Comparison of ENCODE assay signal across 8 cellular contexts in the genomic region with DNA sequence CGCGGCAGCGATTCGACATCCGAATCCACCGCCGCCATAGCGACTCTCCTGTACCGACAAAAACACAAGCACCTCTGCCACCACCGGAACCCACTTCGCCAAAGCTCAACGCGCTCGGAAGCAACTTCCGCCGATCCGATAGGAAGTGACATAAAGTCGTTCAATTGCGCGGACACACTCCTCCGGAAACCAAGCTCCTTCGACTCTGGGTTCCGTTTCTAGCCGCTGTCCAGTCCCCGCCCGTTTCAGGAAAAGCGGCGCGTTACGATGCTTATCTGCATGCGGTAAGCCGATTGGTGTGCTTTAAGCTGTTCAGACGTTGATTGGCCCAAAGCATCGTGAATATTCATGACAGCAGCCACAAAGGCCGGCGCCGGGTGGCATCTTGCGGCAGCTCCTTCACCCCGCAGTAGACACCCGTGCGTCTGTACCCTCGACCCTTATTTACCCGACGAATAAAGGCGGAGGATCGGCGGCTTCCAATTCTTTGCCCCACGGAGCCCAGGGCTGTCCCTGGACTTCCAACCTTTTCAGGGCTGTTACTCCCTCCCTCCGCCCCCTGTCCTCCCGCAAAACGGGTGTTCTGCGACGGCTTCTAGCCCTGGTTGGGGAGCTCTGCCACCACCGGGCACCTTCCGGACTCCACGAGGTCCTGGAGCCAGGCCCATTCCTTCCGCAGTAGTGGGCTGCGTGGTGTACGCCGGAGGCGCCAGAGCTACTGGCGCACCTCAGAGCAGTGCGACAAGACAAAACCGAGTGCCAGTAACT. TPM values are rescaled to one million over a fixed set of nuclear protein-coding genes. Genes with fewer than 3 reads are reported as not detected.
DNase-seq lines count a peak whose midpoint lies in the region; ATAC-seq and TF ChIP-seq lines count a peak whose summit lies in the region.

A gene with protein sequence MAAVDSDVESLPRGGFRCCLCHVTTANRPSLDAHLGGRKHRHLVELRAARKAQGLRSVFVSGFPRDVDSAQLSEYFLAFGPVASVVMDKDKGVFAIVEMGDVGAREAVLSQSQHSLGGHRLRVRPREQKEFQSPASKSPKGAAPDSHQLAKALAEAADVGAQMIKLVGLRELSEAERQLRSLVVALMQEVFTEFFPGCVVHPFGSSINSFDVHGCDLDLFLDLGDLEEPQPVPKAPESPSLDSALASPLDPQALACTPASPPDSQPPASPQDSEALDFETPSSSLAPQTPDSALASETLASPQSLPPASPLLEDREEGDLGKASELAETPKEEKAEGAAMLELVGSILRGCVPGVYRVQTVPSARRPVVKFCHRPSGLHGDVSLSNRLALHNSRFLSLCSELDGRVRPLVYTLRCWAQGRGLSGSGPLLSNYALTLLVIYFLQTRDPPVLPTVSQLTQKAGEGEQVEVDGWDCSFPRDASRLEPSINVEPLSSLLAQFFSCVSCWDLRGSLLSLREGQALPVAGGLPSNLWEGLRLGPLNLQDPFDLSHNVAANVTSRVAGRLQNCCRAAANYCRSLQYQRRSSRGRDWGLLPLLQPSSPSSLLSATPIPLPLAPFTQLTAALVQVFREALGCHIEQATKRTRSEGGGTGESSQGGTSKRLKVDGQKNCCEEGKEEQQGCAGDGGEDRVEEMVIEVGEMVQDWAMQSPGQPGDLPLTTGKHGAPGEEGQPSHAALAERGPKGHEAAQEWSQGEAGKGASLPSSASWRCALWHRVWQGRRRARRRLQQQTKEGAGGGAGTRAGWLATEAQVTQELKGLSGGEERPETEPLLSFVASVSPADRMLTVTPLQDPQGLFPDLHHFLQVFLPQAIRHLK (minus strand): TSS at position 76 of the 768 bp plus-strand sequence. CDS start 38 bp downstream, at position 38.

- peaks cover 57% of the 10 kb centered on the region for H3K4me1 Mint-ChIP-seq in activated naive CD4-positive, alpha-beta T cell treated with anti-CD3 and anti-CD28 coated beads, Interleukin-2, amount 50 U/mL, for 24 hours

- ATAC-seq in HG02588 (IDR thresholded peaks at IDR 0.05; ENCODE audit: unreplicated experiment) (peak; percentile 82), SK-N-SH treated with all-trans-retinoic acid at 6 μM for 48 hours (peak; percentile 94)

- H3K36me3 ChIP-seq in GM06990 (ENCODE audit: control insufficient read depth, insufficient read depth, low read length) (peaks cover 33% of the 10 kb centered on the region), testis (ENCODE audit: low read depth, missing control alignments) (no peaks in the 10 kb centered on the region)

- H3K27ac Mint-ChIP-seq in activated naive CD4-positive, alpha-beta T cell treated with anti-CD3 and anti-CD28 coated beads, Interleukin-2, amount 50 U/mL, for 24 hours, result peak within 1 kb of the TSS; percentile 94

- intact Hi-C loops in testis (cut with DNase I; ENCODE audit: low total_unique reads), result no loop called here

- H3K4me1 ChIP-seq in testis, result peaks cover 21% of the 10 kb centered on the region

- DNase-seq in GM06990 (ENCODE audit: extremely low read depth, insufficient read length) (peak; percentile 95), NCI-H1092 (lab: John Stamatoyannopoulos, UW) (peak; percentile 100), glomerular endothelial cell (ENCODE audit: extremely low read depth, low read depth, low spot score) (peak; percentile 98), occipital lobe (lab: John Stamatoyannopoulos, UW) (peak; percentile 98), testis (peak; percentile 99)

- peak within 1 kb of the TSS; percentile 96 for H3K4me3 Mint-ChIP-seq in activated naive CD4-positive, alpha-beta T cell treated with anti-CD3 and anti-CD28 coated beads, Interleukin-2, amount 50 U/mL, for 24 hours

- peaks cover 10% of the 10 kb centered on the region for H3K36me3 Mint-ChIP-seq in activated naive CD4-positive, alpha-beta T cell treated with anti-CD3 and anti-CD28 coated beads, Interleukin-2, amount 50 U/mL, for 24 hours

- TF ChIP-seq CTCF in GM06990 (IDR thresholded peaks at IDR 0.05; ENCODE audit: insufficient read depth, low read length, poor library complexity, severe bottlenecking) (peak; percentile 1), testis (IDR thresholded peaks at IDR 0.05) (no peak)

- peak; percentile 54 for TF ChIP-seq POLR2A in testis (IDR thresholded peaks at IDR 0.05)

- WGBS in testis, 2 donors, result 0 to 1% methylated on average over 24 to 64 of the region's 64 CpGs

- H3K4me3 ChIP-seq in GM06990 (replicated peaks; ENCODE audit: low read depth, low read length), result peak within 1 kb of the TSS; percentile 90
- H3K4me3 ChIP-seq in testis, result peak within 1 kb of the TSS; percentile 75 to 89

- no peaks in the 10 kb centered on the region for H3K9me3 ChIP-seq in testis

- no peaks in the 10 kb centered on the region for H3K27me3 ChIP-seq in GM06990 (replicated peaks; ENCODE audit: control insufficient read depth, insufficient read depth, low read length)
- no peaks in the 10 kb centered on the region for H3K27me3 ChIP-seq in testis

- no peaks in the 10 kb centered on the region for H3K9me3 Mint-ChIP-seq in activated naive CD4-positive, alpha-beta T cell treated with anti-CD3 and anti-CD28 coated beads, Interleukin-2, amount 50 U/mL, for 24 hours

- no peaks in the 10 kb centered on the region for H3K27me3 Mint-ChIP-seq in activated naive CD4-positive, alpha-beta T cell treated with anti-CD3 and anti-CD28 coated beads, Interleukin-2, amount 50 U/mL, for 24 hours

- peak within 1 kb of the TSS; percentile 87 to 92 for H3K27ac ChIP-seq in testis

TF ChIP-seq in SK-N-SH treated with all-trans-retinoic acid at 6 μM for 48 hours, 23 proteins besides CTCF, POLR2A, EP300 and RAD21:
- TF ChIP-seq ZNF70 (CRISPR knock-in tag; IDR thresholded peaks at IDR 0.05) (0 out of 2 replicates have a peak, but pooled peaks have one; percentile 26), ZFP3 (CRISPR knock-in tag; IDR thresholded peaks at IDR 0.05) (peak; percentile 56; the same call in 1 of the 2 replicates), ZC3H10 (CRISPR knock-in tag; IDR thresholded peaks at IDR 0.05) (no peak)
TF ChIP-seq in SK-N-SH treated with all-trans-retinoic acid at 6 μM for 48 hours: peak in this region for 2.

RNA-seq across cellular contexts. Expression of the gene that starts here (rescaled TPM):
- 12.8 and 16.8 TPM in 2 replicates for total RNA-seq in glomerular endothelial cell
- 4.5 TPM for total RNA-seq in occipital lobe
- total RNA-seq in testis, result 10 to 100 TPM; 24.3 to 30.0 TPM
- polyA plus RNA-seq in testis (ENCODE audit: insufficient read depth, low read depth, low replicate concordance), result 25.0 TPM

Comparison
In these comparisons a context has a peak if more than half of its experiments do, and no peak if none do; other contexts are left out.
1. Peak in every context shown above with its lines: DNase-seq, ATAC-seq, H3K4me3 ChIP-seq and H3K27ac ChIP-seq.